In genomic region chr5:25713259-25713658, GRCh38 we compare ENCODE assay signal across 16 cellular contexts.
DNase-seq lines count a peak whose midpoint lies in the region; TF ChIP-seq lines count a peak whose summit lies in the region.
"Had no signal": no experiment of that assay in that cellular context is flagged by ENCODE, and none has a peak within 500 bp of the region (broad histone marks: within the 10 kb centered on the region; RNA-seq: fewer than 3 reads in every experiment).

No MANE protein-coding gene starts in this region.

- H2AK5ac ChIP-seq in H9 (ENCODE audit: insufficient read length, low read length): no peak overlapping the region

- H3K4me3 ChIP-seq in hepatocyte (no peak overlapping the region), spleen (no peak overlapping the region), WERI-Rb-1 (ENCODE audit: low read depth, low read length) (no peak overlapping the region)
- H3K4me3 ChIP-seq: gastrocnemius medialis, K562, suprapubic skin had no signal

- H3K9me3 Mint-ChIP-seq in H9: no peaks in the 10 kb centered on the region
- H3K9me3 Mint-ChIP-seq: effector memory CD8-positive, alpha-beta T cell had no signal

- no peak overlapping the region for H3K4me3 Mint-ChIP-seq in H9
- H3K4me3 Mint-ChIP-seq: effector memory CD8-positive, alpha-beta T cell; HFFc6 had no signal

- no peaks in the 10 kb centered on the region for H3K4me1 ChIP-seq in H9 (ENCODE audit: insufficient read depth, low read length)
- no peaks in the 10 kb centered on the region for H3K4me1 ChIP-seq in hepatocyte (ENCODE audit: insufficient read depth)
- no peaks in the 10 kb centered on the region for H3K4me1 ChIP-seq in spleen
- H3K4me1 ChIP-seq: gastrocnemius medialis, suprapubic skin had no signal

- no peaks in the 10 kb centered on the region for H3K36me3 Mint-ChIP-seq in H9 (ENCODE audit: insufficient read depth in 1 of 3, low read depth in 3 of 3)

- H3K23ac ChIP-seq in H9 (ENCODE audit: insufficient read length, low read depth, low read length): no peak overlapping the region

- H3K4me1 Mint-ChIP-seq in H9: peaks cover 6 to 7% of the 10 kb centered on the region in 2 experiments

- no peaks in the 10 kb centered on the region for H3K27me3 Mint-ChIP-seq in H9 (ENCODE audit: low read depth)
- H3K27me3 Mint-ChIP-seq: effector memory CD8-positive, alpha-beta T cell had no signal

- no peak overlapping the region for H3K4ac ChIP-seq in H9 (ENCODE audit: low read depth, low read length)

- H3K9me2 ChIP-seq in hepatocyte (replicated peaks; ENCODE audit: insufficient read depth): no peaks in the 10 kb centered on the region

- intact Hi-C loops in spleen (cut with DNase I; ENCODE audit: low total_unique reads): no loop called here

- no peak overlapping the region for H4K8ac ChIP-seq in H9 (replicated peaks; ENCODE audit: insufficient read length, low read depth, low read length)

- H3K9ac ChIP-seq in H9 (ENCODE audit: extremely low read depth, insufficient read length, low read length): no peak overlapping the region

- H3K79me1 ChIP-seq in H9 (ENCODE audit: insufficient read depth, low read depth, low read length, poor library complexity, severe bottlenecking): no peaks in the 10 kb centered on the region

- TF ChIP-seq CTCF in H9 (conservative IDR thresholded peaks at IDR 0.05) (peak; percentile 35; the same call in 2 of the 3 replicates), hepatocyte (IDR thresholded peaks at IDR 0.05; ENCODE audit: poor library complexity) (peak; percentile 32), spleen (IDR thresholded peaks at IDR 0.05 in 8 of 11, conservative IDR thresholded peaks at IDR 0.05 in 3 of 11) (no peak), WERI-Rb-1 (IDR thresholded peaks at IDR 0.05; ENCODE audit: low read depth, low read length) (no peak)

- no peak overlapping the region for H3K4me2 ChIP-seq in H9 (ENCODE audit: insufficient read depth, insufficient read length, low read length)
- peak overlapping the region; percentile 50 for H3K4me2 ChIP-seq in hepatocyte

- TF ChIP-seq POLR2A in spleen (IDR thresholded peaks at IDR 0.05): no peak

- no peak overlapping the region for H3K18ac ChIP-seq in H9 (ENCODE audit: insufficient read length, low read depth, low read length)

- DNase-seq in ELF-1 (ENCODE audit: low read depth, low spot score): peak; percentile 8
- peak; percentile 39 for DNase-seq in H9
- DNase-seq in NCI-H2107 treated with DMSO at 0.1 percent for 48 hours (lab: John Stamatoyannopoulos, UW; ENCODE audit: unreplicated experiment): peak; percentile 15
- DNase-seq in hepatocyte (ENCODE audit: low spot score): peak; percentile 33
- no peak for DNase-seq in hypothalamus (lab: John Stamatoyannopoulos, UW)
- DNase-seq in spleen: no peak
- no peak for DNase-seq in WERI-Rb-1
- DNase-seq: activated effector memory CD4-positive, alpha-beta T cell treated with Interleukin-2 at 50 U/mL for 16 hours; brain microvascular endothelial cell; effector memory CD8-positive, alpha-beta T cell; gastrocnemius medialis; HFFc6; left cardiac atrium; NCI-H526 treated with DMSO at 0.1 percent for 48 hours had no signal

- no peaks in the 10 kb centered on the region for H3K23me2 ChIP-seq in H9 (ENCODE audit: insufficient read length, low read depth, low read length, poor library complexity, severe bottlenecking)

- H4K20me1 ChIP-seq in H9 (ENCODE audit: control insufficient read depth, insufficient read depth, insufficient read length) (no peaks in the 10 kb centered on the region), hepatocyte (ENCODE audit: insufficient read depth, poor library complexity, severe bottlenecking) (no peaks in the 10 kb centered on the region)

- H3K27me3 ChIP-seq in H9 (ENCODE audit: insufficient read depth, low read length): no peaks in the 10 kb centered on the region
- H3K27me3 ChIP-seq in hepatocyte: no peaks in the 10 kb centered on the region
- no peaks in the 10 kb centered on the region for H3K27me3 ChIP-seq in spleen (replicated peaks in 1 of 7)
- no peaks in the 10 kb centered on the region for H3K27me3 ChIP-seq in WERI-Rb-1 (ENCODE audit: insufficient read depth, low read depth, severe bottlenecking)
- H3K27me3 ChIP-seq: brain microvascular endothelial cell, gastrocnemius medialis, suprapubic skin had no signal

- H3K36me3 ChIP-seq in hepatocyte (replicated peaks; ENCODE audit: insufficient read depth, low read depth): no peaks in the 10 kb centered on the region
- no peaks in the 10 kb centered on the region for H3K36me3 ChIP-seq in spleen
- H3K36me3 ChIP-seq in WERI-Rb-1: no peaks in the 10 kb centered on the region
- H3K36me3 ChIP-seq: brain microvascular endothelial cell, gastrocnemius medialis, suprapubic skin had no signal

- no peak overlapping the region for H3K56ac ChIP-seq in H9 (ENCODE audit: insufficient read length, low read depth, low read length)

- no peak overlapping the region for H3T11ph ChIP-seq in H9 (ENCODE audit: low read length)

- WGBS in H9 (ENCODE audit: extremely low coverage, insufficient read length, low lambda C conversion rate): no CpG with 5 or more reads among the region's 7 CpGs
- 31% methylated on average over 7 of the region's 7 CpGs for WGBS in hepatocyte (ENCODE audit: low lambda C conversion rate, missing lambda C conversion rate)
- WGBS in spleen, 5 donors: 12 to 18% (median 15%) methylated on average over 7 of the region's 7 CpGs

- H2BK20ac ChIP-seq in H9 (ENCODE audit: low read depth, low read length, poor library complexity, severe bottlenecking): no peak overlapping the region

- H4K91ac ChIP-seq in H9 (ENCODE audit: insufficient read length, low read depth, low read length): no peak overlapping the region

- no peak overlapping the region for H3K27ac Mint-ChIP-seq in H9
- H3K27ac Mint-ChIP-seq: effector memory CD8-positive, alpha-beta T cell; HFFc6 had no signal

- no peak overlapping the region for H4K5ac ChIP-seq in H9 (ENCODE audit: insufficient read length, low read depth, low read length)

- H2BK15ac ChIP-seq in H9 (ENCODE audit: low read depth, low read length): no peak overlapping the region

- H3K27ac ChIP-seq in H9 (ENCODE audit: insufficient read length, low read depth, low read length) (no peak overlapping the region), hepatocyte (no peak overlapping the region), spleen (no peak overlapping the region), WERI-Rb-1 (no peak overlapping the region)
- H3K27ac ChIP-seq: brain microvascular endothelial cell, gastrocnemius medialis, suprapubic skin had no signal

- H2AFZ ChIP-seq in H9 (ENCODE audit: low read length) (no peak overlapping the region), hepatocyte (no peak overlapping the region)

- H2BK12ac ChIP-seq in H9 (ENCODE audit: insufficient read length, low read depth, low read length): no peak overlapping the region

- H2BK120ac ChIP-seq in H9 (ENCODE audit: low read depth, low read length, poor library complexity, severe bottlenecking): no peak overlapping the region

- H3K79me2 ChIP-seq in H9 (ENCODE audit: insufficient read depth, low read length) (no peaks in the 10 kb centered on the region), hepatocyte (no peaks in the 10 kb centered on the region)

- H3K9me3 ChIP-seq in H9 (ENCODE audit: control insufficient read depth, low read depth, low read length) (no peaks in the 10 kb centered on the region), hepatocyte (ENCODE audit: low read depth) (no peaks in the 10 kb centered on the region), spleen (peaks cover 0 to 3% (median 0%) of the 10 kb centered on the region in 8 donors), WERI-Rb-1 (ENCODE audit: severe bottlenecking) (no peaks in the 10 kb centered on the region)
- H3K9me3 ChIP-seq: suprapubic skin had no signal

- no peak overlapping the region for H3K14ac ChIP-seq in H9 (ENCODE audit: insufficient read depth, low read length)

- H2BK5ac ChIP-seq in H9 (ENCODE audit: insufficient read length, low read length): no peak overlapping the region

Comparison
In these comparisons a context has a peak if more than half of its experiments do, and no peak if none do; other contexts are left out.
1. DNase-seq: peak in ELF-1 (single experiment), H9 (single experiment), NCI-H2107 treated with DMSO at 0.1 percent for 48 hours (single experiment) and hepatocyte (single experiment); none in hypothalamus (0 of 51), spleen (single experiment) and WERI-Rb-1 (single experiment).
2. CTCF ChIP-seq: peak in H9 (single experiment) and hepatocyte (single experiment); none in spleen (0 of 11) and WERI-Rb-1 (single experiment).